20 cellular contexts compared by ENCODE assay signal in genomic region chr12:83802011-83802410, GRCh38.
"Had no signal": no experiment of that assay in that cellular context is flagged by ENCODE, and none has a peak within 500 bp of the region (broad histone marks: within the 10 kb centered on the region; RNA-seq: fewer than 3 reads in every experiment).

No MANE protein-coding gene starts in this region.

- ATAC-seq: activated CD4-positive, CD25-positive, alpha-beta regulatory T cell treated with anti-CD3 and anti-CD28 coated beads, Interleukin-2, amount 50 U/mL, for 24 hours; activated CD8-positive, alpha-beta T cell treated with anti-CD3 and anti-CD28 coated beads, Interleukin-2, amount 10 ng/mL, durations not matched to agents 7 days and 5 days; PC-3 had no signal

- DNase-seq: activated CD4-positive, alpha-beta T cell treated with anti-CD3 and anti-CD28 coated beads for 4 hours; activated CD4-positive, alpha-beta T cell treated with anti-CD3 and anti-CD28 coated beads, Interleukin-2, amount 50 U/mL, for 4 hours; activated CD8-positive, alpha-beta memory T cell treated with anti-CD3 and anti-CD28 coated beads, Interleukin-2, amount 50 U/mL, for 48 hours; activated CD8-positive, alpha-beta T cell treated with anti-CD3 and anti-CD28 coated beads, Interleukin-2, amount 10 ng/mL, durations not matched to agents 7 days and 5 days; activated effector memory CD4-positive, alpha-beta T cell treated with Interleukin-2 at 50 U/mL for 16 hours; activated naive CD4-positive, alpha-beta T cell; activated T-cell treated with anti-CD3 and anti-CD28 coated beads, Interleukin-2, amount 50 U/mL, for 1 hour; NCI-H1092 treated with DMSO at 0.1 percent for 48 hours; NCI-H1417 treated with DMSO at 0.1 percent for 48 hours; NCI-H187; NCI-H2081; NCI-H2227 treated with DMSO at 0.1 percent for 48 hours; NCI-H510A; PC-3; SHP77 treated with DMSO at 0.1 percent for 48 hours had no signal

- H3K27ac ChIP-seq: cardiac muscle cell, KMS-11 had no signal

- H3K4me2 ChIP-seq: KMS-11 had no signal

- H3K4me3 ChIP-seq: cardiac muscle cell had no signal

- FAIRE-seq: astrocyte, RCC 7860 had no signal

- H3K9ac ChIP-seq: KMS-11 had no signal

- H3K36me3 ChIP-seq: cardiac muscle cell had no signal

- H3K27me3 ChIP-seq: cardiac muscle cell had no signal
